Comparison of ENCODE assay signal across 12 cellular contexts in genomic region chr12:109598428-109598854, GRCh38. TPM values are rescaled to one million over a fixed set of nuclear protein-coding genes. Genes with fewer than 3 reads are reported as not detected.
DNase-seq lines count a peak whose midpoint lies in the region; ATAC-seq, FAIRE-seq and TF ChIP-seq lines count a peak whose summit lies in the region.
"Had no signal": no experiment of that assay in that cellular context is flagged by ENCODE, and none has a peak within 500 bp of the region (broad histone marks: within the 10 kb centered on the region; RNA-seq: fewer than 3 reads in every experiment).

No MANE protein-coding gene starts in this region.

- H2AFZ ChIP-seq in SK-N-SH (ENCODE audit: low read depth), result no peak overlapping the region; the same call in 1 of the 2 replicates
- H2AFZ ChIP-seq in K562 (ENCODE audit: low read depth, low read length), result no peak overlapping the region
- H2AFZ ChIP-seq: PC-9 had no signal

- intact Hi-C loops in K562 (cut with micrococcal nuclease), result loop anchor here (10.0 kb wide), 2 partner anchors 84 to 116 kb away; partner anchors contain the start of gene FAM222A

- no peaks in the 10 kb centered on the region for H3K9me1 ChIP-seq in K562 (ENCODE audit: control insufficient read depth, insufficient read depth, low read length)

- H4K8ac ChIP-seq in mesendoderm (ENCODE audit: low read depth, low read length), result no peak overlapping the region

- H4K5ac ChIP-seq in mesendoderm (ENCODE audit: low read length), result no peak overlapping the region

- no peak for FAIRE-seq in K562 (lab: Jason Lieb, UNC)

- H2AK5ac ChIP-seq in mesendoderm (ENCODE audit: low read length), result no peak overlapping the region

- DNase-seq in SK-N-SH (peak; percentile 62), K562 (ENCODE audit: extremely low read depth in 1 of 4, low spot score in 3 of 4) (no peak), mesendoderm (no peak), globus pallidus (ENCODE audit: low spot score) (no peak), foreskin keratinocyte (no peak)
- DNase-seq in activated CD4-positive, alpha-beta T cell treated with anti-CD3 and anti-CD28 coated beads, Interleukin-2, amount 50 U/mL, for 4 hours, result no peak

- BruUV-seq in K562 (replicated peaks; lab: Mats Ljungman, UMichigan), result no TSS peak

- TF ChIP-seq EP300 in SK-N-SH (IDR thresholded peaks at IDR 0.05; ENCODE audit: borderline replicate concordance in 1 of 2, low read depth in 1 of 2, low read length in 1 of 2) (no peak), K562 (IDR thresholded peaks at IDR 0.05; ENCODE audit: low read length) (no peak)

- no peak overlapping the region for H3K23ac ChIP-seq in mesendoderm (ENCODE audit: low read length)

- WGBS in SK-N-SH (ENCODE audit: low lambda C conversion rate), result 63% methylated on average over 7 of the region's 11 CpGs
- 70% methylated on average over 9 of the region's 11 CpGs for WGBS in K562 (ENCODE audit: insufficient coverage, low coverage, missing lambda C conversion rate)
- WGBS in mesendoderm (ENCODE audit: extremely low coverage, insufficient coverage, low lambda C conversion rate), result no CpG with 5 or more reads among the region's 11 CpGs

- H3K9ac ChIP-seq in SK-N-SH, result no peak overlapping the region
- H3K9ac ChIP-seq in K562 (ENCODE audit: insufficient read depth in 1 of 2, low read depth in 2 of 2, low read length in 2 of 2), result 0 out of 4 replicates have a peak overlapping the region, but pooled peaks of 1 of the 2 experiments have one; percentile 32
- peak overlapping the region; percentile 27 for H3K9ac ChIP-seq in mesendoderm (ENCODE audit: low read length)

- H3K9me3 ChIP-seq in SK-N-SH (no peaks in the 10 kb centered on the region), K562 (replicated peaks; ENCODE audit: control insufficient read depth, insufficient read depth, low read depth, low read length) (no peaks in the 10 kb centered on the region)
- H3K9me3 ChIP-seq: heart left ventricle, uterus had no signal

- no peak overlapping the region for H2BK15ac ChIP-seq in mesendoderm (replicated peaks; ENCODE audit: low read depth)

- ATAC-seq in SK-N-SH treated with all-trans-retinoic acid at 6 μM for 48 hours, result no peak; the same call in 2 of the 3 replicates
- no peak for ATAC-seq in K562
- no peak for ATAC-seq in foreskin keratinocyte

- no peak for TF ChIP-seq POLR2A in K562 (conservative IDR thresholded peaks at IDR 0.05)

- no peak overlapping the region for H3K56ac ChIP-seq in mesendoderm (ENCODE audit: low read length)

- no peaks in the 10 kb centered on the region for H3K9me2 ChIP-seq in SK-N-SH

- H3K36me3 ChIP-seq in SK-N-SH (replicated peaks in 1 of 2; ENCODE audit: control insufficient read depth in 1 of 2, insufficient read depth in 2 of 2, low read length in 1 of 2) (no peaks in the 10 kb centered on the region), K562 (ENCODE audit: control insufficient read depth, insufficient read depth, low read length) (peaks cover 16% of the 10 kb centered on the region; the same call in 2 of the 3 replicates), mesendoderm (ENCODE audit: control insufficient read depth, insufficient read depth, low read length) (no peaks in the 10 kb centered on the region)
- H3K36me3 ChIP-seq: uterus had no signal

- CTCF ChIA-PET in SK-N-SH (lab: Yijun Ruan, JAX) (interaction anchor here (0.6 to 14.2 kb wide), 50 partner anchors 9 to 279 kb away, joined by 3 to 175 read pairs (median 7); partner anchors contain the start of genes FAM222A, MVK and TRPV4), K562 (lab: Yijun Ruan, JAX; ENCODE audit: low intra/inter-chr PET ratio) (interaction anchor here (1.9 kb wide), 1 partner anchor 177 kb away, joined by 17 read pairs; no protein-coding TSS in a partner anchor)

- H2BK120ac ChIP-seq in mesendoderm (ENCODE audit: low read depth, low read length), result no peak overlapping the region

- peaks cover 3% of the 10 kb centered on the region for H3F3A ChIP-seq in SK-N-SH (replicated peaks; ENCODE audit: insufficient read depth)

- H4K20me1 ChIP-seq in SK-N-SH (ENCODE audit: insufficient read depth) (no peaks in the 10 kb centered on the region), K562 (replicated peaks; ENCODE audit: control insufficient read depth, insufficient read depth, low read length) (peaks cover 26% of the 10 kb centered on the region)

- H3K79me1 ChIP-seq in mesendoderm (ENCODE audit: low read length), result no peaks in the 10 kb centered on the region

- in situ Hi-C loops in K562 (cut with MboI), result no loop called here

- H3K4me2 ChIP-seq in SK-N-SH, result no peak overlapping the region
- H3K4me2 ChIP-seq in K562 (ENCODE audit: insufficient read depth, low read length), result no peak overlapping the region
- no peak overlapping the region for H3K4me2 ChIP-seq in mesendoderm (ENCODE audit: low read length)

- H3K4me1 ChIP-seq in SK-N-SH (ENCODE audit: control insufficient read depth in 1 of 2, insufficient read depth in 2 of 2, low read depth in 1 of 2, low read length in 1 of 2) (peaks cover 0 to 29% of the 10 kb centered on the region in 2 experiments; a peak in 2 of 4 replicates), K562 (replicated peaks in 1 of 2; ENCODE audit: control insufficient read depth in 2 of 2, insufficient read depth in 2 of 2, low read length in 2 of 2) (peaks cover 4 to 18% of the 10 kb centered on the region in 2 experiments; a peak in 3 of 5 replicates), mesendoderm (ENCODE audit: control insufficient read depth, low read depth, low read length) (peaks cover 2% of the 10 kb centered on the region), foreskin keratinocyte (no peaks in the 10 kb centered on the region)
- H3K4me1 ChIP-seq: uterus had no signal

- H3K27me3 ChIP-seq in SK-N-SH (ENCODE audit: insufficient read depth), result no peaks in the 10 kb centered on the region
- peaks cover 0 to 12% of the 10 kb centered on the region in 2 experiments; a peak in 2 of 5 replicates for H3K27me3 ChIP-seq in K562 (ENCODE audit: control insufficient read depth in 2 of 2, insufficient read depth in 2 of 2, low read length in 2 of 2)
- no peaks in the 10 kb centered on the region for H3K27me3 ChIP-seq in mesendoderm (ENCODE audit: insufficient read depth, low read length, poor library complexity)
- no peaks in the 10 kb centered on the region for H3K27me3 ChIP-seq in foreskin keratinocyte
- H3K27me3 ChIP-seq: uterus had no signal

- H3K4ac ChIP-seq in mesendoderm (ENCODE audit: low read depth, low read length), result no peak overlapping the region

- no peak overlapping the region for H3K18ac ChIP-seq in mesendoderm (ENCODE audit: low read length)

- TF ChIP-seq CTCF in SK-N-SH (IDR thresholded peaks at IDR 0.05) (no peak), K562 (IDR thresholded peaks at IDR 0.05 in 2 of 3, conservative IDR thresholded peaks at IDR 0.05 in 1 of 3; ENCODE audit: insufficient read depth in 2 of 3, low read depth in 1 of 3, low read length in 3 of 3) (no peak), foreskin keratinocyte (conservative IDR thresholded peaks at IDR 0.05) (no peak)

- H3K27ac ChIP-seq in SK-N-SH (ENCODE audit: low read depth in 2 of 2, low read length in 1 of 2), result peak overlapping the region in 1 of 2 experiments; percentile 75; a peak in 2 of 4 replicates
- H3K27ac ChIP-seq in K562 (ENCODE audit: extremely low read depth, low read depth, low read length), result no peak overlapping the region
- no peak overlapping the region for H3K27ac ChIP-seq in mesendoderm (ENCODE audit: low read depth, low read length)
- H3K27ac ChIP-seq in temporal lobe (ENCODE audit: low read depth, low read length), result peak overlapping the region; percentile 94
- no peak overlapping the region for H3K27ac ChIP-seq in foreskin keratinocyte
- H3K27ac ChIP-seq: coronary artery, heart left ventricle, PC-9, uterus had no signal

- no peak overlapping the region for H3K4me3 ChIP-seq in SK-N-SH (ENCODE audit: low read depth in 2 of 2, low read length in 1 of 2)
- H3K4me3 ChIP-seq in K562, result no peak overlapping the region
- no peak overlapping the region for H3K4me3 ChIP-seq in mesendoderm (ENCODE audit: low read length)
- H3K4me3 ChIP-seq: coronary artery, heart left ventricle, PC-9, uterus had no signal

- POLR2A ChIA-PET in SK-N-SH (lab: Yijun Ruan, JAX) (interaction anchor here (0.9 to 2.8 kb wide), 10 partner anchors 23 to 184 kb away, joined by 3 to 14 read pairs (median 7); partner anchors contain the start of gene FAM222A), K562 (lab: Yijun Ruan, JAX) (interaction anchor here (0.7 to 1.5 kb wide), 4 partner anchors 9 to 38 kb away, joined by 3 to 5 read pairs (median 4); partner anchors contain the start of genes MMAB and MVK)

- no peak overlapping the region for H2BK5ac ChIP-seq in mesendoderm (ENCODE audit: low read length)

- no peak for TF ChIP-seq RAD21 in SK-N-SH (IDR thresholded peaks at IDR 0.05; ENCODE audit: low read length)
- no peak for TF ChIP-seq RAD21 in K562 (CRISPR knock-in tag; conservative IDR thresholded peaks at IDR 0.05 in 1 of 2, IDR thresholded peaks at IDR 0.05 in 1 of 2)

- H3K79me2 ChIP-seq in SK-N-SH (ENCODE audit: insufficient read depth) (no peaks in the 10 kb centered on the region), K562 (ENCODE audit: control insufficient read depth, insufficient read depth, low read length) (no peaks in the 10 kb centered on the region), mesendoderm (ENCODE audit: control insufficient read depth, insufficient read depth, low read length) (no peaks in the 10 kb centered on the region)

RNA-seq across cellular contexts. Expression of gene MVK, which starts 24.8 kb away (rescaled TPM):
- polyA plus RNA-seq in SK-N-SH (2012; rRNA removed) (6.3 and 7.0 TPM in 2 replicates), K562 (2011; rRNA removed) (28.1 and 41.9 TPM in 2 replicates), K562 (2014; fragmentation: Illumina TruSeq; extraction: Trizol) (18.8 and 24.2 TPM in 2 replicates), K562 (2014; fragmentation: Nextera tagmentation; extraction: Ambion mirVana) (1 to 10 TPM in 1 of 2 experiments, under 1 TPM in 1; 0.41 to 1.9 TPM), K562 (2014; rRNA removed) (23.1 and 25.8 TPM in 2 replicates), foreskin keratinocyte (60.5 and 64.7 TPM in 2 replicates)
- polyA plus RNA-seq in SK-N-SH (2012; cell fraction: cytosol; rRNA removed), result 2.8 and 5.3 TPM in 2 replicates
- polyA plus RNA-seq in SK-N-SH (2012; cell fraction: nucleus; rRNA removed), result 9.3 and 10.3 TPM in 2 replicates
- total RNA-seq in K562 (2011; cell fraction: chromatin; rRNA removed; ENCODE audit: low replicate concordance), result 79.5 and 160 TPM in 2 replicates
- total RNA-seq in K562 (2011; cell fraction: nucleolus; rRNA removed), result 90.1 and 97.0 TPM in 2 replicates
- total RNA-seq in K562 (2011; cell fraction: nucleoplasm; rRNA removed), result 76.8 and 77.1 TPM in 2 replicates
- total RNA-seq in K562 (2014; rRNA removed) (28.5 and 38.9 TPM in 2 replicates), K562 (2014; rRNA removed; fragmentation: Illumina TruSeq; extraction: Trizol) (15.7 and 18.3 TPM in 2 replicates), K562 (2015; rRNA removed; fragmentation: Illumina TruSeq; extraction: Trizol) (18.3 and 18.5 TPM in 2 replicates), K562 (2021) (31.3 and 33.6 TPM in 2 replicates), temporal lobe (9.3 TPM), foreskin keratinocyte (52.2 and 55.9 TPM in 2 replicates)
- polyA plus RNA-seq in K562 (2011; cell fraction: cytosol; rRNA removed), result 36.4 and 59.2 TPM in 2 replicates
- polyA plus RNA-seq in K562 (2011; cell fraction: nucleus; rRNA removed), result 74.2 and 83.2 TPM in 2 replicates
- 27.7 and 36.8 TPM in 2 replicates for polyA plus RNA-seq in K562 (2012)
- polyA minus RNA-seq in K562 (2011; rRNA and poly(A)+ RNA removed), result 21.8 and 28.3 TPM in 2 replicates
- 13.8 and 21.5 TPM in 2 replicates for polyA minus RNA-seq in K562 (2011; cell fraction: cytosol; rRNA and poly(A)+ RNA removed)
- 24.4 and 38.3 TPM in 2 replicates for polyA minus RNA-seq in K562 (2011; cell fraction: nucleus; rRNA and poly(A)+ RNA removed)
- polyA plus RNA-seq in mesendoderm (2013, experiment 1 of 2), result 19.8 TPM
- polyA plus RNA-seq in mesendoderm (2013, experiment 2 of 2), result 19.5 TPM

RNA-seq across cellular contexts. Expression of gene MMAB, which starts 25.1 kb away (rescaled TPM):
- 14.8 and 15.9 TPM in 2 replicates for polyA plus RNA-seq in SK-N-SH (2012; rRNA removed)
- polyA plus RNA-seq in SK-N-SH (2012; cell fraction: cytosol; rRNA removed), result 11.7 and 14.3 TPM in 2 replicates
- 18.6 and 20.3 TPM in 2 replicates for polyA plus RNA-seq in SK-N-SH (2012; cell fraction: nucleus; rRNA removed)
- total RNA-seq in K562 (2011; cell fraction: chromatin; rRNA removed; ENCODE audit: low replicate concordance), result 78.3 and 122 TPM in 2 replicates
- 64.2 and 65.9 TPM in 2 replicates for total RNA-seq in K562 (2011; cell fraction: nucleolus; rRNA removed)
- total RNA-seq in K562 (2011; cell fraction: nucleoplasm; rRNA removed), result 65.3 and 66.3 TPM in 2 replicates
- total RNA-seq in K562 (2014; rRNA removed), result 71.0 and 73.4 TPM in 2 replicates
- 37.5 and 39.5 TPM in 2 replicates for total RNA-seq in K562 (2014; rRNA removed; fragmentation: Illumina TruSeq; extraction: Trizol)
- total RNA-seq in K562 (2015; rRNA removed; fragmentation: Illumina TruSeq; extraction: Trizol), result 53.4 and 56.1 TPM in 2 replicates
- total RNA-seq in K562 (2021), result 63.9 and 70.5 TPM in 2 replicates
- 46.2 and 52.8 TPM in 2 replicates for polyA plus RNA-seq in K562 (2011; rRNA removed)
- 45.2 and 45.3 TPM in 2 replicates for polyA plus RNA-seq in K562 (2011; cell fraction: cytosol; rRNA removed)
- polyA plus RNA-seq in K562 (2011; cell fraction: nucleus; rRNA removed), result 64.4 and 74.5 TPM in 2 replicates
- polyA plus RNA-seq in K562 (2012), result 75.8 and 92.9 TPM in 2 replicates
- 30.6 and 48.2 TPM in 2 replicates for polyA plus RNA-seq in K562 (2014; fragmentation: Illumina TruSeq; extraction: Trizol)
- polyA plus RNA-seq in K562 (2014; fragmentation: Nextera tagmentation; extraction: Ambion mirVana), result 10 to 100 TPM in 1 of 2 experiments, 1 to 10 TPM in 1; 9.5 to 21.1 TPM
- 75.0 and 76.1 TPM in 2 replicates for polyA plus RNA-seq in K562 (2014; rRNA removed)
- 37.7 and 38.3 TPM in 2 replicates for polyA minus RNA-seq in K562 (2011; rRNA and poly(A)+ RNA removed)
- polyA minus RNA-seq in K562 (2011; cell fraction: cytosol; rRNA and poly(A)+ RNA removed), result 19.1 and 29.5 TPM in 2 replicates
- 18.6 and 31.8 TPM in 2 replicates for polyA minus RNA-seq in K562 (2011; cell fraction: nucleus; rRNA and poly(A)+ RNA removed)
- 19.4 TPM for polyA plus RNA-seq in mesendoderm (2013, experiment 1 of 2)
- polyA plus RNA-seq in mesendoderm (2013, experiment 2 of 2), result 20.6 TPM
- total RNA-seq in temporal lobe, result 11.1 TPM
- total RNA-seq in foreskin keratinocyte, result 68.0 and 91.7 TPM in 2 replicates
- polyA plus RNA-seq in foreskin keratinocyte, result 97.6 and 115 TPM in 2 replicates

Comparison
In these comparisons a context has a peak if more than half of its experiments do, and no peak if none do; other contexts are left out.
1. Of the 27 proteins assayed by ChIP-seq in both K562 and SK-N-SH: peak only in K562: NFIC; only in SK-N-SH: none; in both: none; in neither: 26.